Comparison of ENCODE assay signal across 19 cellular contexts in genomic region chr15:31577103-31577502, GRCh38.
A peak's percentile ranks its signal among the peaks of the same experiment; 100 is the strongest.
DNase-seq lines count a peak whose midpoint lies in the region; ATAC-seq and TF ChIP-seq lines count a peak whose summit lies in the region.
"Had no signal": no experiment of that assay in that cellular context is flagged by ENCODE, and none has a peak within 500 bp of the region (broad histone marks: within the 10 kb centered on the region; RNA-seq: fewer than 3 reads in every experiment).

No MANE protein-coding gene starts in this region.

- TF ChIP-seq CTCF in cardiac muscle cell (IDR thresholded peaks at IDR 0.05; ENCODE audit: low read depth, low read length) (no peak), heart left ventricle (IDR thresholded peaks at IDR 0.05) (no peak), WTC11 (IDR thresholded peaks at IDR 0.05) (no peak)

- intact Hi-C loops in heart left ventricle (cut with DNase I) (loop anchor here in 2 of 10 donors (10.0 kb wide), 2 partner anchors 288 to 398 kb away; no protein-coding TSS in a partner anchor), left colon (cut with DNase I, micrococcal nuclease) (no loop called here)

- H3K27me3 ChIP-seq in cardiac muscle cell, result no peaks in the 10 kb centered on the region
- no peaks in the 10 kb centered on the region for H3K27me3 ChIP-seq in heart left ventricle
- H3K27me3 ChIP-seq in mesendoderm (ENCODE audit: insufficient read depth, low read length, poor library complexity), result no peaks in the 10 kb centered on the region
- H3K27me3 ChIP-seq: BLaER1 had no signal

- CTCF ChIA-PET in WTC11 (lab: Charles Lee), result no interaction called here

- H3K4me2 ChIP-seq in mesendoderm (ENCODE audit: low read length), result no peak overlapping the region
- H3K4me2 ChIP-seq: BLaER1 had no signal

- no peak overlapping the region for H3K23ac ChIP-seq in mesendoderm (ENCODE audit: low read length)

- no peaks in the 10 kb centered on the region for H3K9me3 ChIP-seq in cardiac muscle cell (ENCODE audit: low read depth)
- peaks cover 0 to 11% (median 7%) of the 10 kb centered on the region in 12 donors for H3K9me3 ChIP-seq in heart left ventricle
- H3K9me3 ChIP-seq: Caco-2 had no signal

- no peak overlapping the region for H2BK120ac ChIP-seq in mesendoderm (ENCODE audit: low read depth, low read length)

- H3K79me1 ChIP-seq in mesendoderm (ENCODE audit: low read length), result no peaks in the 10 kb centered on the region

- H3K36me3 ChIP-seq in cardiac muscle cell, result no peaks in the 10 kb centered on the region
- H3K36me3 ChIP-seq in heart left ventricle, result no peaks in the 10 kb centered on the region
- H3K36me3 ChIP-seq in mesendoderm (ENCODE audit: control insufficient read depth, insufficient read depth, low read length), result no peaks in the 10 kb centered on the region
- H3K36me3 ChIP-seq: BLaER1 had no signal

- ATAC-seq in heart left ventricle (no peak), WTC11 (peak; percentile 55), left colon (no peak)
- ATAC-seq: CD8-positive, alpha-beta T cell; HCT116 had no signal

- H3K9ac ChIP-seq in mesendoderm (ENCODE audit: low read length), result no peak overlapping the region
- H3K9ac ChIP-seq: BLaER1 had no signal

- H2BK15ac ChIP-seq in mesendoderm (replicated peaks; ENCODE audit: low read depth), result no peak overlapping the region

- peak overlapping the region; percentile 78 for H3K27ac Mint-ChIP-seq in WTC11
- H3K27ac Mint-ChIP-seq: B cell; CD4-positive, CD25-positive, alpha-beta regulatory T cell; CD8-positive, alpha-beta T cell had no signal

- peak overlapping the region; percentile 57 for H3K27ac ChIP-seq in cardiac muscle cell
- no peak overlapping the region for H3K27ac ChIP-seq in heart left ventricle
- H3K27ac ChIP-seq in mesendoderm (ENCODE audit: low read depth, low read length), result no peak overlapping the region
- H3K27ac ChIP-seq: 22Rv1, BLaER1, C4-2B had no signal

- no peak overlapping the region for H3K18ac ChIP-seq in mesendoderm (ENCODE audit: low read length)

- no peak overlapping the region for H4K5ac ChIP-seq in mesendoderm (ENCODE audit: low read length)

- H3K4me1 Mint-ChIP-seq in WTC11, result peaks cover 38% of the 10 kb centered on the region
- H3K4me1 Mint-ChIP-seq: B cell; CD4-positive, CD25-positive, alpha-beta regulatory T cell had no signal

- H3K4me3 ChIP-seq in cardiac muscle cell (no peak overlapping the region), heart left ventricle (no peak overlapping the region), mesendoderm (ENCODE audit: low read length) (no peak overlapping the region)
- H3K4me3 ChIP-seq: BLaER1 had no signal

- H3K4me1 ChIP-seq in cardiac muscle cell (ENCODE audit: low read depth) (peaks cover 25% of the 10 kb centered on the region), heart left ventricle (peaks cover 0 to 9% (median 0%) of the 10 kb centered on the region in 12 donors), mesendoderm (ENCODE audit: control insufficient read depth, low read depth, low read length) (no peaks in the 10 kb centered on the region)
- H3K4me1 ChIP-seq: BLaER1, Caco-2 had no signal

- H3K4ac ChIP-seq in mesendoderm (ENCODE audit: low read depth, low read length), result no peak overlapping the region

- H4K8ac ChIP-seq in mesendoderm (ENCODE audit: low read depth, low read length), result no peak overlapping the region

- 45 to 57% (median 53%) methylated on average over 5 of the region's 5 CpGs for WGBS in heart left ventricle, 4 donors
- no CpG with 5 or more reads among the region's 5 CpGs for WGBS in mesendoderm (ENCODE audit: extremely low coverage, insufficient coverage, low lambda C conversion rate)

- no peaks in the 10 kb centered on the region for H3K79me2 ChIP-seq in mesendoderm (ENCODE audit: control insufficient read depth, insufficient read depth, low read length)

- TF ChIP-seq POLR2A in heart left ventricle (IDR thresholded peaks at IDR 0.05), result no peak

- H2BK5ac ChIP-seq in mesendoderm (ENCODE audit: low read length), result no peak overlapping the region

- H3K56ac ChIP-seq in mesendoderm (ENCODE audit: low read length), result no peak overlapping the region

- no peak overlapping the region for H2AK5ac ChIP-seq in mesendoderm (ENCODE audit: low read length)

- no peaks in the 10 kb centered on the region; the same call in 1 of the 2 replicates for H3K27me3 Mint-ChIP-seq in WTC11 (ENCODE audit: low read depth)

- POLR2A ChIA-PET in WTC11 (lab: Charles Lee), result no interaction called here

- peaks cover 20% of the 10 kb centered on the region for H3K36me3 Mint-ChIP-seq in WTC11
- H3K36me3 Mint-ChIP-seq: CD4-positive, CD25-positive, alpha-beta regulatory T cell; CD8-positive, alpha-beta T cell had no signal

- no peak overlapping the region for H3K4me3 Mint-ChIP-seq in WTC11
- H3K4me3 Mint-ChIP-seq: B cell; CD4-positive, CD25-positive, alpha-beta regulatory T cell; CD8-positive, alpha-beta T cell had no signal

- H3K9me3 Mint-ChIP-seq in WTC11, result peaks cover 29% of the 10 kb centered on the region

- peak in 1 of 2 donors; percentile 12 for DNase-seq in cardiac muscle cell (ENCODE audit: low read depth in 1 of 2, low spot score in 1 of 2)
- DNase-seq in heart left ventricle, result no peak
- no peak for DNase-seq in WTC11 (ENCODE audit: low spot score)
- peak; percentile 51 for DNase-seq in mesendoderm
- DNase-seq in NCI-H2196 (lab: John Stamatoyannopoulos, UW; ENCODE audit: unreplicated experiment), result no peak
- no peak for DNase-seq in left colon
- DNase-seq in SK-N-DZ (ENCODE audit: low spot score), result no peak
- no peak for DNase-seq in activated CD4-positive, CD25-positive, alpha-beta regulatory T cell treated with anti-CD3 and anti-CD28 coated beads, Interleukin-2, amount 50 U/mL, for 72 hours
- DNase-seq: Caco-2; CD4-positive, CD25-positive, alpha-beta regulatory T cell; CD8-positive, alpha-beta T cell; DMS153; DND-41; H7 had no signal

TF ChIP-seq in WTC11, 78 proteins besides CTCF, POLR2A, EP300 and RAD21:
- TF ChIP-seq ATF6 (CRISPR knock-in tag; IDR thresholded peaks at IDR 0.05), result no peak
- TF ChIP-seq AR (CRISPR knock-in tag; IDR thresholded peaks at IDR 0.05), result no peak
- TF ChIP-seq CBFB (CRISPR knock-in tag; IDR thresholded peaks at IDR 0.05; ENCODE audit: low read depth), result no peak
- TF ChIP-seq ZNF232 (CRISPR knock-in tag; IDR thresholded peaks at IDR 0.05), result no peak
- no peak for TF ChIP-seq TEAD1 (CRISPR knock-in tag; IDR thresholded peaks at IDR 0.05)
